ENCODE assay signal across 8 cellular contexts in the genomic region with DNA sequence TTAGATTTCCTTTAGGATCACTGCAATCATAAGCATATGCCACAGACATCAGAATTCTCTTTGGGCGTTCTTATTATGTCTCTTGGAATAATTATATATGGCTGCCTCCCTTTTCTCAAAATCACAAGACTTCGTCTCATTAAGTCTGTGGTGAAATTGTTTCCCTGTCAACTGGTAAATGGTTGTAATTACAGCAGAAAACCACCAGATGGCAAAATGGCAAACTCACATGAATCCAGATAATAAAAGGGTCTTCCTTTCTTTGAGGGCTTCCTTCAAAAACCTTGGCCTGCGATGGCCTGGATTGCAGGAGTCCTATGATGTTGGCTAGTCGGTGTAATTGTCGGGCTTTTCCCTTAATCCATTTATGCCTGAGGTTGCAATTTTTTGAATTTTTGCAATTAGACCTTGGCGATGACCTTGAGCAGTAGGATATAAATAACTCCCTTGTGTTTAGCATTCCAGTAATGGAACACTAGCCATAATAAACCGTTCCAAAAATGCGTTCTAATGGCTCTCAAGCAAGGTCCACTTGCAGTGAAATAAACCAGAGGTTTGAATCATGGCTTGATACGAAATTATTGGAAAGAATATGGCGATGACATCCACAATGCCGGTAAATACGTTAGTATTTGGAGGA.
DNase-seq lines count a peak whose midpoint lies in the region; ATAC-seq, FAIRE-seq and TF ChIP-seq lines count a peak whose summit lies in the region.

No MANE protein-coding gene starts in this region.

- peak; percentile 8 for DNase-seq in AG08396 (ENCODE audit: low spot score)
- peak; percentile 8 for DNase-seq in GM18507 (ENCODE audit: extremely low spot score, insufficient read length, low read depth)
- peak; percentile 32 for DNase-seq in LoVo (ENCODE audit: low spot score)
- DNase-seq in left ventricle myocardium superior, result no peak
- no peak for DNase-seq in thyroid gland
- DNase-seq in T1000 (lab: John Stamatoyannopoulos, UW), result no peak
- no peak for DNase-seq in stimulated activated CD4-positive, alpha-beta T cell treated with anti-CD3 and anti-CD28 coated beads, Interleukin-2, amount 100 ng/mL, for 48 hours

- H3K27ac ChIP-seq in VCaP (no peak overlapping the region), thyroid gland (no peak overlapping the region)

- peak; percentile 69 for FAIRE-seq in GM18507 (lab: Jason Lieb, UNC)

- 63 to 65% methylated on average over 12 of the region's 12 CpGs for WGBS in thyroid gland, 2 donors

- H3K36me3 ChIP-seq in thyroid gland, result no peaks in the 10 kb centered on the region

- H3K27me3 ChIP-seq in thyroid gland, result no peaks in the 10 kb centered on the region

- no peak overlapping the region for H3K4me3 ChIP-seq in thyroid gland (replicated peaks in 1 of 3)

- H3K4me1 ChIP-seq in thyroid gland, result no peaks in the 10 kb centered on the region

- TF ChIP-seq POLR2A in thyroid gland (IDR thresholded peaks at IDR 0.05), result no peak

- TF ChIP-seq CTCF in VCaP (conservative IDR thresholded peaks at IDR 0.05) (peak; percentile 75), thyroid gland (IDR thresholded peaks at IDR 0.05) (peak in 4 of 6 experiments; percentile 24 to 55 (median 30))

- H3K9me3 ChIP-seq in thyroid gland, result no peaks in the 10 kb centered on the region

- peak; percentile 67 for ATAC-seq in left ventricle myocardium superior

- intact Hi-C loops in left ventricle myocardium superior (cut with micrococcal nuclease) (no loop called here), thyroid gland (cut with DNase I) (loop anchor here (10.0 kb wide), 1 partner anchor 547 kb away; no protein-coding TSS in a partner anchor)

Comparison
In these comparisons a context has a peak if more than half of its experiments do, and no peak if none do; other contexts are left out.
1. DNase-seq: peak in AG08396 (single experiment), GM18507 (single experiment) and LoVo (single experiment); none in left ventricle myocardium superior (single experiment), thyroid gland (0 of 2), T1000 (single experiment) and stimulated activated CD4-positive, alpha-beta T cell treated with anti-CD3 and anti-CD28 coated beads, Interleukin-2, amount 100 ng/mL, for 48 hours (0 of 2).